8 cellular contexts compared by ENCODE assay signal in the genomic region with DNA sequence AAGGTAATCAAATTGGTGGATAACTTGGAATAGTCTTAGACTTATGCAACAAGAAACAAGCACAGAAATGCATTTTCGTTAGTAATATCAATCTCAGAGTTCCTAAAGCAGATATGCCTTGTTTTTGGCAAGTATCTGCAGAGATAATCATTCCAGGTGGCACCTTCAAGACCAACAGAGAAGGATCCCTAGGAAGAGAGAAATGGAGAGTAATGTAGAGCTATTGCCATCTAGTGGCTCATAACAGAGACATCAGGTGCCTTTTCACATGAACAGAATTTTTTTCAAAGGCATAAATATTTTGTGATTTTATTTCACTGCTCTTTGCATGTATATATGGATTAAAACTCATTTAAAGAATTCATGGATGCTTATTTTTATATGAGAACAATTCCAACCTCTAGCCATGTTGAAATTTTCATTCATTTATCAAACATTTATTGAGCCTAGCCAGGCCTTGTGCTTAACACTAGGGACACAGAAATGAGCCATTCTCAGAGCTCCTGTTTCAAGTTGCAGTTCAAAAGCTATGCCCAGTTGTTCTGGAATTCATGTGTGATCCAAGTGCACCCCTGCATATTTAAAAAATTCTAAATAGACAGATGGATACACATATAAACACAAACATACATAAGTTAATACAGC.
DNase-seq lines count a peak whose midpoint lies in the region; ATAC-seq and TF ChIP-seq lines count a peak whose summit lies in the region.

No MANE protein-coding gene starts in this region.

- H3K9me2 ChIP-seq in neural cell (ENCODE audit: insufficient read depth, low read length), result no peaks in the 10 kb centered on the region

- ATAC-seq in GM19035 (IDR thresholded peaks at IDR 0.05; ENCODE audit: unreplicated experiment) (peak; percentile 70), HG03565 (IDR thresholded peaks at IDR 0.05; ENCODE audit: unreplicated experiment) (peak; percentile 73)

- H3K4me3 ChIP-seq in neural cell (ENCODE audit: low read length) (no peak overlapping the region), vagina (no peak overlapping the region)

- no peak overlapping the region for H2AFZ ChIP-seq in neural cell (ENCODE audit: low read depth, low read length)

- H3K27ac ChIP-seq in C4-2B (no peak overlapping the region), neural cell (ENCODE audit: low read length) (no peak overlapping the region), vagina (no peak overlapping the region)

- no peak for TF ChIP-seq POLR2A in vagina (IDR thresholded peaks at IDR 0.05)

- H3F3A ChIP-seq in neural cell (ENCODE audit: insufficient read depth, low read length, poor library complexity, severe bottlenecking), result no peaks in the 10 kb centered on the region

- TF ChIP-seq EP300 in neural cell (conservative IDR thresholded peaks at IDR 0.05; ENCODE audit: poor library complexity, severe bottlenecking), result no peak

- no peaks in the 10 kb centered on the region for H3K9me3 ChIP-seq in neural cell (ENCODE audit: low read length)
- H3K9me3 ChIP-seq in vagina, result no peaks in the 10 kb centered on the region

- peak; percentile 92 for TF ChIP-seq RAD21 in neural cell (conservative IDR thresholded peaks at IDR 0.05)

- DNase-seq in NCI-H526 treated with DMSO at 0.1 percent for 48 hours (lab: John Stamatoyannopoulos, UW) (peak; percentile 25), dedifferentiated amniotic fluid mesenchymal stem cell (ENCODE audit: extremely low spot score) (peak; percentile 52), vagina (ENCODE audit: extremely low spot score in 2 of 2) (no peak)
- DNase-seq in activated CD8-positive, alpha-beta memory T cell treated with anti-CD3 and anti-CD28 coated beads, Interleukin-2, amount 50 U/mL, for 4 hours, result no peak

- H3K27me3 ChIP-seq in neural cell (ENCODE audit: insufficient read depth, low read depth, low read length), result no peaks in the 10 kb centered on the region
- H3K27me3 ChIP-seq in vagina, result no peaks in the 10 kb centered on the region

- intact Hi-C loops in vagina (cut with DNase I), result no loop called here

- H4K20me1 ChIP-seq in neural cell (ENCODE audit: insufficient read depth), result no peaks in the 10 kb centered on the region

- H3K79me2 ChIP-seq in neural cell (replicated peaks; ENCODE audit: insufficient read depth, low read length), result no peaks in the 10 kb centered on the region

- H3K36me3 ChIP-seq in neural cell (ENCODE audit: insufficient read depth, low read length) (no peaks in the 10 kb centered on the region), vagina (no peaks in the 10 kb centered on the region)

- H3K9ac ChIP-seq in neural cell (ENCODE audit: low read length), result no peak overlapping the region

- TF ChIP-seq CTCF in C4-2B (conservative IDR thresholded peaks at IDR 0.05), result peak; percentile 84
- peak; percentile 88 for TF ChIP-seq CTCF in neural cell (IDR thresholded peaks at IDR 0.05; ENCODE audit: poor library complexity, severe bottlenecking)
- TF ChIP-seq CTCF in vagina (IDR thresholded peaks at IDR 0.05), result peak in 1 of 3 experiments; percentile 30

- H3K4me2 ChIP-seq in neural cell (ENCODE audit: low read length), result no peak overlapping the region

- no peaks in the 10 kb centered on the region for H3K4me1 ChIP-seq in vagina

TF ChIP-seq in neural cell, 6 proteins besides CTCF, POLR2A, EP300 and RAD21:
- TF ChIP-seq SMC3 (conservative IDR thresholded peaks at IDR 0.05; ENCODE audit: poor library complexity) (peak; percentile 91), MXI1 (conservative IDR thresholded peaks at IDR 0.05; ENCODE audit: poor library complexity, severe bottlenecking) (no peak)
- TF ChIP-seq, protein P1, sequence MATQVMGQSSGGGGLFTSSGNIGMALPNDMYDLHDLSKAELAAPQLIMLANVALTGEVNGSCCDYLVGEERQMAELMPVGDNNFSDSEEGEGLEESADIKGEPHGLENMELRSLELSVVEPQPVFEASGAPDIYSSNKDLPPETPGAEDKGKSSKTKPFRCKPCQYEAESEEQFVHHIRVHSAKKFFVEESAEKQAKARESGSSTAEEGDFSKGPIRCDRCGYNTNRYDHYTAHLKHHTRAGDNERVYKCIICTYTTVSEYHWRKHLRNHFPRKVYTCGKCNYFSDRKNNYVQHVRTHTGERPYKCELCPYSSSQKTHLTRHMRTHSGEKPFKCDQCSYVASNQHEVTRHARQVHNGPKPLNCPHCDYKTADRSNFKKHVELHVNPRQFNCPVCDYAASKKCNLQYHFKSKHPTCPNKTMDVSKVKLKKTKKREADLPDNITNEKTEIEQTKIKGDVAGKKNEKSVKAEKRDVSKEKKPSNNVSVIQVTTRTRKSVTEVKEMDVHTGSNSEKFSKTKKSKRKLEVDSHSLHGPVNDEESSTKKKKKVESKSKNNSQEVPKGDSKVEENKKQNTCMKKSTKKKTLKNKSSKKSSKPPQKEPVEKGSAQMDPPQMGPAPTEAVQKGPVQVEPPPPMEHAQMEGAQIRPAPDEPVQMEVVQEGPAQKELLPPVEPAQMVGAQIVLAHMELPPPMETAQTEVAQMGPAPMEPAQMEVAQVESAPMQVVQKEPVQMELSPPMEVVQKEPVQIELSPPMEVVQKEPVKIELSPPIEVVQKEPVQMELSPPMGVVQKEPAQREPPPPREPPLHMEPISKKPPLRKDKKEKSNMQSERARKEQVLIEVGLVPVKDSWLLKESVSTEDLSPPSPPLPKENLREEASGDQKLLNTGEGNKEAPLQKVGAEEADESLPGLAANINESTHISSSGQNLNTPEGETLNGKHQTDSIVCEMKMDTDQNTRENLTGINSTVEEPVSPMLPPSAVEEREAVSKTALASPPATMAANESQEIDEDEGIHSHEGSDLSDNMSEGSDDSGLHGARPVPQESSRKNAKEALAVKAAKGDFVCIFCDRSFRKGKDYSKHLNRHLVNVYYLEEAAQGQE (IDR thresholded peaks at IDR 0.05; ENCODE audit: borderline replicate concordance), result no peak

Comparison
In these comparisons a context has a peak if more than half of its experiments do, and no peak if none do; other contexts are left out.
1. DNase-seq: peak in NCI-H526 treated with DMSO at 0.1 percent for 48 hours (single experiment) and dedifferentiated amniotic fluid mesenchymal stem cell (single experiment); none in activated CD8-positive, alpha-beta memory T cell treated with anti-CD3 and anti-CD28 coated beads, Interleukin-2, amount 50 U/mL, for 4 hours (single experiment) and vagina (0 of 2).